In the genomic region with DNA sequence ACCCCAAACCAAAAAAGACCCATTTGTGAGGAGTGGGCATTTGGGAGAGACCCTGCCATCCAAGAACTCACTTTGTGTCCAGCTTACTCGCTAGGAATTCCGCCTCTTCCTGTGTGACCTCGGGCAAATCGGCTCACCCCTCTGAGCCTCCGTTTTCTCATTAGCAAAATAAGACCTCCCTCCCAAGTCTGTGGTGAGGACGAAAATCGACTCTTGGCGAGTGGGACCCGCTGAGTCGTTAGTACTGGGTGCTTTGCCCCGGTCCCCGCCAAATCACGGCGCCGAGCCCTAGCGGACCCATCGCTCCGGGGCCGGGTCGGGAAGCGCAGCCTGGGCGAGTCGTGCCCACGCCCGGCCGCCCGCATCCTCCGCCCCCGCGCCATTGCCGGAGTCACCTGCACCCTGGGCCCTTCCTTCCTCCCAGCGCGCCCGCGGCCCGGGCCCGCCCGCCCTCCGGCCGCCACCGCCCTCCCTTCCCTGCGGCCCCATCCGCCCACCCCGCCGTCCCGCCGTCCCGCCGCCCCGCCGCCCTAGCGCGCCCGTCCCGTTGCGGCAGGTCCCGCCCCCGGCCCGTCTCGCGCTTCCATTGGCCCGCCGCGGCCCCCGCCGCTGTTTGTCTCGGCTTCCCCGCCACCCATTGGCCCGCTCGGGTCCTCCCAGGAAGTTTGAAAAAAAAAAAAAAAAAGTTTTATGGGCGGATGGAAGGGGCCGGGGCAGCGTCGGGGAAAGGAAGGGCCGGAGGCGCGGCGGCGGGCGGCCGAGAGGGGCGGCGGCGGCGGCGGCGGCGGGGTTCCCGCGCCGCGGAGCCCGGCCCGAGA, we compare ENCODE assay signal across 1 cellular context.
TF ChIP-seq lines count a peak whose summit lies in the region.

No MANE protein-coding gene starts in this region.

TF ChIP-seq in K562, 482 proteins besides CTCF, POLR2A, EP300 and RAD21 (continued from another document and continues in another):
- TF ChIP-seq, protein P1, sequence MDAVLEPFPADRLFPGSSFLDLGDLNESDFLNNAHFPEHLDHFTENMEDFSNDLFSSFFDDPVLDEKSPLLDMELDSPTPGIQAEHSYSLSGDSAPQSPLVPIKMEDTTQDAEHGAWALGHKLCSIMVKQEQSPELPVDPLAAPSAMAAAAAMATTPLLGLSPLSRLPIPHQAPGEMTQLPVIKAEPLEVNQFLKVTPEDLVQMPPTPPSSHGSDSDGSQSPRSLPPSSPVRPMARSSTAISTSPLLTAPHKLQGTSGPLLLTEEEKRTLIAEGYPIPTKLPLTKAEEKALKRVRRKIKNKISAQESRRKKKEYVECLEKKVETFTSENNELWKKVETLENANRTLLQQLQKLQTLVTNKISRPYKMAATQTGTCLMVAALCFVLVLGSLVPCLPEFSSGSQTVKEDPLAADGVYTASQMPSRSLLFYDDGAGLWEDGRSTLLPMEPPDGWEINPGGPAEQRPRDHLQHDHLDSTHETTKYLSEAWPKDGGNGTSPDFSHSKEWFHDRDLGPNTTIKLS (IDR thresholded peaks at IDR 0.05; ENCODE audit: borderline replicate concordance, low read depth): no peak
- peak; percentile 49; the same call in 1 of the 2 replicates for TF ChIP-seq PHF8 (IDR thresholded peaks at IDR 0.05; ENCODE audit: borderline replicate concordance, low read length)
- peak; percentile 14 for TF ChIP-seq NFYB (IDR thresholded peaks at IDR 0.05; ENCODE audit: extremely low read depth, insufficient read length)
- TF ChIP-seq HDAC6 (IDR thresholded peaks at IDR 0.05; ENCODE audit: low read depth, low read length): no peak
- TF ChIP-seq, protein P2, sequence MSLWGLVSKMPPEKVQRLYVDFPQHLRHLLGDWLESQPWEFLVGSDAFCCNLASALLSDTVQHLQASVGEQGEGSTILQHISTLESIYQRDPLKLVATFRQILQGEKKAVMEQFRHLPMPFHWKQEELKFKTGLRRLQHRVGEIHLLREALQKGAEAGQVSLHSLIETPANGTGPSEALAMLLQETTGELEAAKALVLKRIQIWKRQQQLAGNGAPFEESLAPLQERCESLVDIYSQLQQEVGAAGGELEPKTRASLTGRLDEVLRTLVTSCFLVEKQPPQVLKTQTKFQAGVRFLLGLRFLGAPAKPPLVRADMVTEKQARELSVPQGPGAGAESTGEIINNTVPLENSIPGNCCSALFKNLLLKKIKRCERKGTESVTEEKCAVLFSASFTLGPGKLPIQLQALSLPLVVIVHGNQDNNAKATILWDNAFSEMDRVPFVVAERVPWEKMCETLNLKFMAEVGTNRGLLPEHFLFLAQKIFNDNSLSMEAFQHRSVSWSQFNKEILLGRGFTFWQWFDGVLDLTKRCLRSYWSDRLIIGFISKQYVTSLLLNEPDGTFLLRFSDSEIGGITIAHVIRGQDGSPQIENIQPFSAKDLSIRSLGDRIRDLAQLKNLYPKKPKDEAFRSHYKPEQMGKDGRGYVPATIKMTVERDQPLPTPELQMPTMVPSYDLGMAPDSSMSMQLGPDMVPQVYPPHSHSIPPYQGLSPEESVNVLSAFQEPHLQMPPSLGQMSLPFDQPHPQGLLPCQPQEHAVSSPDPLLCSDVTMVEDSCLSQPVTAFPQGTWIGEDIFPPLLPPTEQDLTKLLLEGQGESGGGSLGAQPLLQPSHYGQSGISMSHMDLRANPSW (CRISPR knock-in tag; IDR thresholded peaks at IDR 0.05): no peak
- no peak for TF ChIP-seq TEAD1 (CRISPR knock-in tag; IDR thresholded peaks at IDR 0.05)
- peak; percentile 59 for TF ChIP-seq TAF1 (IDR thresholded peaks at IDR 0.05; ENCODE audit: control insufficient read depth, extremely low read depth, insufficient read depth, low read length, severe bottlenecking)
- TF ChIP-seq BHLHE40 (IDR thresholded peaks at IDR 0.05; ENCODE audit: low read length): no peak
- TF ChIP-seq CBX5 (IDR thresholded peaks at IDR 0.05; ENCODE audit: borderline replicate concordance, low read depth): no peak
- 0 out of 2 replicates have a peak, but pooled peaks have one; percentile 65 for TF ChIP-seq SMARCA5 (IDR thresholded peaks at IDR 0.05)
- TF ChIP-seq, protein P3, sequence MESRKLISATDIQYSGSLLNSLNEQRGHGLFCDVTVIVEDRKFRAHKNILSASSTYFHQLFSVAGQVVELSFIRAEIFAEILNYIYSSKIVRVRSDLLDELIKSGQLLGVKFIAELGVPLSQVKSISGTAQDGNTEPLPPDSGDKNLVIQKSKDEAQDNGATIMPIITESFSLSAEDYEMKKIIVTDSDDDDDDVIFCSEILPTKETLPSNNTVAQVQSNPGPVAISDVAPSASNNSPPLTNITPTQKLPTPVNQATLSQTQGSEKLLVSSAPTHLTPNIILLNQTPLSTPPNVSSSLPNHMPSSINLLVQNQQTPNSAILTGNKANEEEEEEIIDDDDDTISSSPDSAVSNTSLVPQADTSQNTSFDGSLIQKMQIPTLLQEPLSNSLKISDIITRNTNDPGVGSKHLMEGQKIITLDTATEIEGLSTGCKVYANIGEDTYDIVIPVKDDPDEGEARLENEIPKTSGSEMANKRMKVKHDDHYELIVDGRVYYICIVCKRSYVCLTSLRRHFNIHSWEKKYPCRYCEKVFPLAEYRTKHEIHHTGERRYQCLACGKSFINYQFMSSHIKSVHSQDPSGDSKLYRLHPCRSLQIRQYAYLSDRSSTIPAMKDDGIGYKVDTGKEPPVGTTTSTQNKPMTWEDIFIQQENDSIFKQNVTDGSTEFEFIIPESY (CRISPR knock-in tag; IDR thresholded peaks at IDR 0.05): no peak
- TF ChIP-seq, protein P4, sequence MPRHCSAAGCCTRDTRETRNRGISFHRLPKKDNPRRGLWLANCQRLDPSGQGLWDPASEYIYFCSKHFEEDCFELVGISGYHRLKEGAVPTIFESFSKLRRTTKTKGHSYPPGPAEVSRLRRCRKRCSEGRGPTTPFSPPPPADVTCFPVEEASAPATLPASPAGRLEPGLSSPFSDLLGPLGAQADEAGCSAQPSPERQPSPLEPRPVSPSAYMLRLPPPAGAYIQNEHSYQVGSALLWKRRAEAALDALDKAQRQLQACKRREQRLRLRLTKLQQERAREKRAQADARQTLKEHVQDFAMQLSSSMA (CRISPR knock-in tag; IDR thresholded peaks at IDR 0.05): no peak
- TF ChIP-seq FIP1L1 (IDR thresholded peaks at IDR 0.05; ENCODE audit: low read depth, low read length, poor library complexity, severe bottlenecking): no peak
- 0 out of 2 replicates have a peak, but pooled peaks have one; percentile 31 for TF ChIP-seq RB1 (IDR thresholded peaks at IDR 0.05; ENCODE audit: low read depth)
- peak; percentile 46; the same call in 1 of the 2 replicates for TF ChIP-seq MBD2 (IDR thresholded peaks at IDR 0.05; ENCODE audit: borderline replicate concordance, low read depth)
- TF ChIP-seq KDM5B (IDR thresholded peaks at IDR 0.05; ENCODE audit: insufficient replicate concordance, low read depth, low read length): peak; percentile 12
- TF ChIP-seq MYNN (IDR thresholded peaks at IDR 0.05): no peak
- TF ChIP-seq MYNN (CRISPR knock-in tag; IDR thresholded peaks at IDR 0.05): no peak
- TF ChIP-seq CXXC5 (CRISPR knock-in tag; IDR thresholded peaks at IDR 0.05): peak; percentile 74
- TF ChIP-seq ZNF384 (IDR thresholded peaks at IDR 0.05; ENCODE audit: low read depth, low read length): peak; percentile 96
- TF ChIP-seq, protein P5, sequence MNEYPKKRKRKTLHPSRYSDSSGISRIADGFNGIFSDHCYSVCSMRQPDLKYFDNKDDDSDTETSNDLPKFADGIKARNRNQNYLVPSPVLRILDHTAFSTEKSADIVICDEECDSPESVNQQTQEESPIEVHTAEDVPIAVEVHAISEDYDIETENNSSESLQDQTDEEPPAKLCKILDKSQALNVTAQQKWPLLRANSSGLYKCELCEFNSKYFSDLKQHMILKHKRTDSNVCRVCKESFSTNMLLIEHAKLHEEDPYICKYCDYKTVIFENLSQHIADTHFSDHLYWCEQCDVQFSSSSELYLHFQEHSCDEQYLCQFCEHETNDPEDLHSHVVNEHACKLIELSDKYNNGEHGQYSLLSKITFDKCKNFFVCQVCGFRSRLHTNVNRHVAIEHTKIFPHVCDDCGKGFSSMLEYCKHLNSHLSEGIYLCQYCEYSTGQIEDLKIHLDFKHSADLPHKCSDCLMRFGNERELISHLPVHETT (CRISPR knock-in tag; conservative IDR thresholded peaks at IDR 0.05 in 1 of 2, IDR thresholded peaks at IDR 0.05 in 1 of 2): peak in 1 of 2 experiments; percentile 92; a peak in 2 of 4 replicates
- TF ChIP-seq, protein P6, sequence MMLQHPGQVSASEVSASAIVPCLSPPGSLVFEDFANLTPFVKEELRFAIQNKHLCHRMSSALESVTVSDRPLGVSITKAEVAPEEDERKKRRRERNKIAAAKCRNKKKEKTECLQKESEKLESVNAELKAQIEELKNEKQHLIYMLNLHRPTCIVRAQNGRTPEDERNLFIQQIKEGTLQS (IDR thresholded peaks at IDR 0.05): no peak
- TF ChIP-seq, protein P6 (CRISPR knock-in tag; conservative IDR thresholded peaks at IDR 0.05): no peak
- TF ChIP-seq CHD2 (IDR thresholded peaks at IDR 0.05; ENCODE audit: low read depth, low read length): 0 out of 2 replicates have a peak, but pooled peaks have one; percentile 30
- TF ChIP-seq ZNF778 (CRISPR knock-in tag; IDR thresholded peaks at IDR 0.05): no peak
- TF ChIP-seq FOS (IDR thresholded peaks at IDR 0.05; ENCODE audit: extremely low read depth, insufficient read length): peak; percentile 57
- TF ChIP-seq PTRF (tag; IDR thresholded peaks at IDR 0.05): no peak
- peak; percentile 67 for TF ChIP-seq PHF21A (IDR thresholded peaks at IDR 0.05; ENCODE audit: borderline replicate concordance, low read depth)
- TF ChIP-seq, protein P7, sequence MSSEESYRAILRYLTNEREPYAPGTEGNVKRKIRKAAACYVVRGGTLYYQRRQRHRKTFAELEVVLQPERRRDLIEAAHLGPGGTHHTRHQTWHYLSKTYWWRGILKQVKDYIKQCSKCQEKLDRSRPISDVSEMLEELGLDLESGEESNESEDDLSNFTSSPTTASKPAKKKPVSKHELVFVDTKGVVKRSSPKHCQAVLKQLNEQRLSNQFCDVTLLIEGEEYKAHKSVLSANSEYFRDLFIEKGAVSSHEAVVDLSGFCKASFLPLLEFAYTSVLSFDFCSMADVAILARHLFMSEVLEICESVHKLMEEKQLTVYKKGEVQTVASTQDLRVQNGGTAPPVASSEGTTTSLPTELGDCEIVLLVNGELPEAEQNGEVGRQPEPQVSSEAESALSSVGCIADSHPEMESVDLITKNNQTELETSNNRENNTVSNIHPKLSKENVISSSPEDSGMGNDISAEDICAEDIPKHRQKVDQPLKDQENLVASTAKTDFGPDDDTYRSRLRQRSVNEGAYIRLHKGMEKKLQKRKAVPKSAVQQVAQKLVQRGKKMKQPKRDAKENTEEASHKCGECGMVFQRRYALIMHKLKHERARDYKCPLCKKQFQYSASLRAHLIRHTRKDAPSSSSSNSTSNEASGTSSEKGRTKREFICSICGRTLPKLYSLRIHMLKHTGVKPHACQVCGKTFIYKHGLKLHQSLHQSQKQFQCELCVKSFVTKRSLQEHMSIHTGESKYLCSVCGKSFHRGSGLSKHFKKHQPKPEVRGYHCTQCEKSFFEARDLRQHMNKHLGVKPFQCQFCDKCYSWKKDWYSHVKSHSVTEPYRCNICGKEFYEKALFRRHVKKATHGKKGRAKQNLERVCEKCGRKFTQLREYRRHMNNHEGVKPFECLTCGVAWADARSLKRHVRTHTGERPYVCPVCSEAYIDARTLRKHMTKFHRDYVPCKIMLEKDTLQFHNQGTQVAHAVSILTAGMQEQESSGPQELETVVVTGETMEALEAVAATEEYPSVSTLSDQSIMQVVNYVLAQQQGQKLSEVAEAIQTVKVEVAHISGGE (CRISPR knock-in tag; IDR thresholded peaks at IDR 0.05): 0 out of 6 replicates have a peak, but pooled peaks of 1 of the 3 experiments have one; percentile 18
- TF ChIP-seq ELF4 (CRISPR knock-in tag; IDR thresholded peaks at IDR 0.05): no peak
- TF ChIP-seq, protein P8, sequence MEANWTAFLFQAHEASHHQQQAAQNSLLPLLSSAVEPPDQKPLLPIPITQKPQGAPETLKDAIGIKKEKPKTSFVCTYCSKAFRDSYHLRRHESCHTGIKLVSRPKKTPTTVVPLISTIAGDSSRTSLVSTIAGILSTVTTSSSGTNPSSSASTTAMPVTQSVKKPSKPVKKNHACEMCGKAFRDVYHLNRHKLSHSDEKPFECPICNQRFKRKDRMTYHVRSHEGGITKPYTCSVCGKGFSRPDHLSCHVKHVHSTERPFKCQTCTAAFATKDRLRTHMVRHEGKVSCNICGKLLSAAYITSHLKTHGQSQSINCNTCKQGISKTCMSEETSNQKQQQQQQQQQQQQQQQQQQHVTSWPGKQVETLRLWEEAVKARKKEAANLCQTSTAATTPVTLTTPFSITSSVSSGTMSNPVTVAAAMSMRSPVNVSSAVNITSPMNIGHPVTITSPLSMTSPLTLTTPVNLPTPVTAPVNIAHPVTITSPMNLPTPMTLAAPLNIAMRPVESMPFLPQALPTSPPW (CRISPR knock-in tag; IDR thresholded peaks at IDR 0.05): peak; percentile 81
- peak; percentile 89 for TF ChIP-seq ZFP36 (IDR thresholded peaks at IDR 0.05; ENCODE audit: low read depth, low read length, partially characterized antibody)
- no peak for TF ChIP-seq SAP30 (IDR thresholded peaks at IDR 0.05; ENCODE audit: borderline replicate concordance, insufficient read depth, low read depth, low read length, poor library complexity, severe bottlenecking)
- TF ChIP-seq, protein P9, sequence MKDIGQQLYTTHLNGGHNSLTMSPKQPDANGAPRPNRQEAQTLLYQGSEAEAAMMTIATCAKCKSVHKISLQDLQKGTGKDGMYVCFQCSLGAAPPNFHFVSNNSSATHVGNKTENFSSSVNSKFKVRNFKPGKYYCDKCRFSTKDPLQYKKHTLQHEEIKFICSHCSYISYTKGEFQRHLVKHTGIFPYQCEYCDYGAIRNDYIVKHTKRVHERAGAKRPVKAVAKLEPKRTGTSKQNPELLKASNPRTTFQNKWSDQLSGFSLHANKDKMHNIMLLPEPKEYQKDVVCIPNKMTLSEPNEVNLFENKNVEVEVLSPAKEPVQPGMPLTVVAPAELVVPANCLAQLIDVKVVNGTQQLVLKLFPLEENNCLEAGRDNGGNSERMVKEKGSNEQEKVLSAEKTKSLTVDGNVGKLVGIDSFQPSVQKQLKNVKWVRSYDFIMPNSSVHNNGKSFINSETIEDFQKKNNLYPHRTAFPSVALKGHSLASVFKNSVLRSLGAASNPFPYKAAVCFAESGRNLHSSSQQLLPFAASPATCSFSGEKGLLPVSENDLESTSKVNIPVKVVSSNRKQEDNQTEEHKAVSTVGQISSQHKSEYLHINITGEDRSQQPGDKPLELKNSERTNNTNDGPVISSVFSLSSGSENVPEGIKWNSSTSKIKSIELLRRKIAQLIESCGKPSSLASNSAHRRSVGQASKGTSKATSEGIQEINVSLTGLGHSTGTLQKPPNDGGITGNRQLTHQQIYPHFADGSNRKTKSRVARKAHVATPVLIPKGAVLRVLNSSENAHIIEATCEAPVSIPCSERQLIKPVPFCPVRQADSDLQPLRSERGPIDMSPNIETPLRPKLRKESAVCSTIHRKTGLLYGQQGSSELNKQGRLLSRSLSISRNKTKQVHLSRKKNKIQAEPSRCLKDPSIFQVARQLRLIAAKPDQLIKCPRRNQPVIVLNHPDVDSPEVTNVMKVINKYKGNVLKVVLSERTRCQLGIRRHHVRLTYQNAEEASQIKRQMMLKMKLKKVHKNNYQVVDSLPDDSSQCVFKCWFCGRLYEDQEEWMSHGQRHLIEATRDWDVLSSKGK (CRISPR knock-in tag; IDR thresholded peaks at IDR 0.05): no peak
- TF ChIP-seq POU5F1 (IDR thresholded peaks at IDR 0.05; ENCODE audit: borderline replicate concordance, low read depth, low read length, partially characterized antibody): no peak
- no peak for TF ChIP-seq NFRKB (IDR thresholded peaks at IDR 0.05; ENCODE audit: low read depth)
- TF ChIP-seq HDAC2 (IDR thresholded peaks at IDR 0.05): peak; percentile 80
- 0 out of 2 replicates have a peak, but pooled peaks have one; percentile 13 for TF ChIP-seq ATF7 (IDR thresholded peaks at IDR 0.05)
- TF ChIP-seq ZBTB17 (CRISPR knock-in tag; IDR thresholded peaks at IDR 0.05): no peak
- peak; percentile 80 for TF ChIP-seq RBM25 (IDR thresholded peaks at IDR 0.05; ENCODE audit: low read depth, low read length, severe bottlenecking)
- 0 out of 2 replicates have a peak, but pooled peaks have one; percentile 25 for TF ChIP-seq CTBP1 (IDR thresholded peaks at IDR 0.05; ENCODE audit: borderline replicate concordance)
